Comparison of ENCODE assay signal across 9 cellular contexts in genomic region chr15:90211440-90212168, GRCh38. TPM values are rescaled to one million over a fixed set of nuclear protein-coding genes. Genes with fewer than 3 reads are reported as not detected.
DNase-seq lines count a peak whose midpoint lies in the region; ATAC-seq and TF ChIP-seq lines count a peak whose summit lies in the region.
"Had no signal": no experiment of that assay in that cellular context is flagged by ENCODE, and none has a peak within 500 bp of the region (broad histone marks: within the 10 kb centered on the region; RNA-seq: fewer than 3 reads in every experiment).

No MANE protein-coding gene starts in this region.

- H3K36me3 Mint-ChIP-seq in HFFc6 (ENCODE audit: low read depth) = no peaks in the 10 kb centered on the region; the same call in 1 of the 2 replicates
- peaks cover 5% of the 10 kb centered on the region for H3K36me3 Mint-ChIP-seq in activated T-cell treated with anti-CD3 and anti-CD28 coated beads, Interleukin-2, amount 50 U/mL, for 24 hours (ENCODE audit: low read depth)
- peaks cover 3% of the 10 kb centered on the region for H3K36me3 Mint-ChIP-seq in activated CD4-positive, alpha-beta T cell treated with anti-CD3 and anti-CD28 coated beads for 36 hours (ENCODE audit: low read depth)

- H3K4me1 Mint-ChIP-seq in HFFc6 (ENCODE audit: low read depth) = peaks cover 11% of the 10 kb centered on the region
- H3K4me1 Mint-ChIP-seq in activated T-cell treated with anti-CD3 and anti-CD28 coated beads, Interleukin-2, amount 50 U/mL, for 24 hours (ENCODE audit: low read depth) = peaks cover 34% of the 10 kb centered on the region
- peaks cover 30% of the 10 kb centered on the region for H3K4me1 Mint-ChIP-seq in activated CD4-positive, alpha-beta T cell treated with anti-CD3 and anti-CD28 coated beads for 36 hours

- H3K9me3 ChIP-seq in spleen = no peaks in the 10 kb centered on the region

- H3K27ac Mint-ChIP-seq in HFFc6 = peak overlapping the region; percentile 77
- H3K27ac Mint-ChIP-seq in activated T-cell treated with anti-CD3 and anti-CD28 coated beads, Interleukin-2, amount 50 U/mL, for 24 hours = no peak overlapping the region
- H3K27ac Mint-ChIP-seq in activated CD4-positive, alpha-beta T cell treated with anti-CD3 and anti-CD28 coated beads for 36 hours = no peak overlapping the region

- no peaks in the 10 kb centered on the region for H3K27me3 ChIP-seq in spleen (replicated peaks in 1 of 7)

- H3K9me3 Mint-ChIP-seq in HFFc6 = no peaks in the 10 kb centered on the region
- no peaks in the 10 kb centered on the region for H3K9me3 Mint-ChIP-seq in activated T-cell treated with anti-CD3 and anti-CD28 coated beads, Interleukin-2, amount 50 U/mL, for 24 hours
- H3K9me3 Mint-ChIP-seq in activated CD4-positive, alpha-beta T cell treated with anti-CD3 and anti-CD28 coated beads for 36 hours (ENCODE audit: low read depth) = no peaks in the 10 kb centered on the region

- no peak for TF ChIP-seq POLR2A in spleen (IDR thresholded peaks at IDR 0.05)

- POLR2A ChIA-PET in activated CD4-positive, alpha-beta T cell treated with anti-CD3 and anti-CD28 coated beads for 36 hours (lab: Charles Lee) = no interaction called here

- in situ Hi-C loops in astrocyte of the spinal cord (cut with HindIII; ENCODE audit: low sequenced_read_pairs) = no loop called here

- intact Hi-C loops in spleen (cut with DNase I; ENCODE audit: low total_unique reads) = no loop called here
- intact Hi-C loops in activated CD4-positive, alpha-beta T cell treated with anti-CD3 and anti-CD28 coated beads for 36 hours (cut with DNase I, micrococcal nuclease) = no loop called here

- H3K27ac ChIP-seq in spleen = peak overlapping the region; percentile 14 to 86 (median 62)

- TF ChIP-seq CTCF in HFFc6 (IDR thresholded peaks at IDR 0.05) (no peak), astrocyte of the spinal cord (IDR thresholded peaks at IDR 0.05; ENCODE audit: low read depth, low read length) (no peak), spleen (IDR thresholded peaks at IDR 0.05 in 8 of 11, conservative IDR thresholded peaks at IDR 0.05 in 3 of 11) (no peak)

- peaks cover 43 to 100% (median 79%) of the 10 kb centered on the region in 6 donors for H3K4me1 ChIP-seq in spleen

- no peaks in the 10 kb centered on the region for H3K27me3 Mint-ChIP-seq in HFFc6 (ENCODE audit: insufficient read depth)
- H3K27me3 Mint-ChIP-seq in activated T-cell treated with anti-CD3 and anti-CD28 coated beads, Interleukin-2, amount 50 U/mL, for 24 hours = no peaks in the 10 kb centered on the region
- H3K27me3 Mint-ChIP-seq in activated CD4-positive, alpha-beta T cell treated with anti-CD3 and anti-CD28 coated beads for 36 hours = no peaks in the 10 kb centered on the region

- peaks cover 0 to 69% (median 5%) of the 10 kb centered on the region in 6 donors for H3K36me3 ChIP-seq in spleen

- ATAC-seq in activated CD4-positive, alpha-beta T cell treated with anti-CD3 and anti-CD28 coated beads for 36 hours = no peak

- H3K4me3 ChIP-seq in astrocyte of the spinal cord (ENCODE audit: low read depth, low read length) (no peak overlapping the region), spleen (peak overlapping the region in 1 of 8 donors; percentile 31)

- no peak for DNase-seq in HFFc6
- DNase-seq in astrocyte of the spinal cord (ENCODE audit: low read depth, low spot score) = peak; percentile 60
- DNase-seq in iPS-NIHi7 (ENCODE audit: extremely low spot score) = peak; percentile 25
- DNase-seq in spleen = peak; percentile 84
- DNase-seq in activated T-cell treated with anti-CD3 and anti-CD28 coated beads, Interleukin-2, amount 50 U/mL, for 24 hours = no peak
- DNase-seq in activated CD4-positive, alpha-beta T cell treated with anti-CD3 and anti-CD28 coated beads for 36 hours = no peak
- no peak for DNase-seq in activated gamma-delta T cell (lab: John Stamatoyannopoulos, UW)
- no peak for DNase-seq in NCI-H1694 treated with DMSO at 0.1 percent for 48 hours (lab: John Stamatoyannopoulos, UW)
- DNase-seq: NCI-H1694 had no signal

- no peak overlapping the region for H3K4me3 Mint-ChIP-seq in HFFc6
- no peak overlapping the region for H3K4me3 Mint-ChIP-seq in activated T-cell treated with anti-CD3 and anti-CD28 coated beads, Interleukin-2, amount 50 U/mL, for 24 hours
- H3K4me3 Mint-ChIP-seq in activated CD4-positive, alpha-beta T cell treated with anti-CD3 and anti-CD28 coated beads for 36 hours = no peak overlapping the region

- 40 to 62% (median 50%) methylated on average over 3 to 13 of the region's 13 CpGs for WGBS in spleen, 5 donors

- CTCF ChIA-PET in activated CD4-positive, alpha-beta T cell treated with anti-CD3 and anti-CD28 coated beads for 36 hours (lab: Charles Lee) = no interaction called here

RNA-seq across cellular contexts. Expression of gene SEMA4B, which starts 10.5 kb away (rescaled TPM):
- 1 to 10 TPM; 5.6 to 7.7 (median 7.2) TPM for total RNA-seq in HFFc6 (2021; fragmentation: NEBNext Ultra II Directional; extraction: Animal tissue kit (Norgen Biotek cat#: 25700))
- total RNA-seq in spleen = 10 to 100 TPM; 57.7 to 90.0 (median 77.0) TPM
- 10 to 100 TPM; 16.4 to 25.0 (median 16.7) TPM for polyA plus RNA-seq in spleen
- total RNA-seq in activated CD4-positive, alpha-beta T cell treated with anti-CD3 and anti-CD28 coated beads for 36 hours = 10 to 100 TPM; 12.5 to 15.8 TPM

RNA-seq across cellular contexts. Expression of gene CIB1, which starts 22.1 kb away (rescaled TPM):
- total RNA-seq in HFFc6 (2021; fragmentation: NEBNext Ultra II Directional; extraction: Animal tissue kit (Norgen Biotek cat#: 25700)) = 10 to 100 TPM; 73.5 to 82.2 (median 76.9) TPM
- total RNA-seq in spleen = 10 to 100 TPM; 31.7 to 83.2 (median 77.3) TPM
- polyA plus RNA-seq in spleen = 100 to 1,000 TPM; 166 to 247 (median 212) TPM
- total RNA-seq in activated CD4-positive, alpha-beta T cell treated with anti-CD3 and anti-CD28 coated beads for 36 hours = 100 to 1,000 TPM; 135 to 140 TPM

RNA-seq across cellular contexts. Expression of gene GDPGP1, which starts 22.4 kb away (rescaled TPM):
- total RNA-seq in HFFc6 (2021; fragmentation: NEBNext Ultra II Directional; extraction: Animal tissue kit (Norgen Biotek cat#: 25700)) = 1 to 10 TPM; 4.5 to 6.3 (median 5.2) TPM
- total RNA-seq in spleen = 10 to 100 TPM in 3 of 7 donors, 1 to 10 TPM in 4; 7.3 to 13.4 (median 9.9) TPM
- polyA plus RNA-seq in spleen = 1 to 10 TPM; 1.9 to 4.3 (median 3.2) TPM
- total RNA-seq in activated CD4-positive, alpha-beta T cell treated with anti-CD3 and anti-CD28 coated beads for 36 hours = 1 to 10 TPM; 5.6 to 6.6 TPM

RNA-seq across cellular contexts. Expression of gene TTLL13, which starts 37.8 kb away (rescaled TPM):
- under 1 TPM in 2 of 6 experiments, not detected in 4; 0.07 to 0.14 TPM for total RNA-seq in HFFc6 (2021; fragmentation: NEBNext Ultra II Directional; extraction: Animal tissue kit (Norgen Biotek cat#: 25700))
- 1 to 10 TPM in 1 of 7 donors, under 1 TPM in 3, not detected in 3; 0.14 to 1.8 (median 0.35) TPM for total RNA-seq in spleen
- under 1 TPM; 0.03 to 0.17 (median 0.10) TPM for polyA plus RNA-seq in spleen
- total RNA-seq in activated CD4-positive, alpha-beta T cell treated with anti-CD3 and anti-CD28 coated beads for 36 hours = under 1 TPM; 0.39 to 0.46 TPM

RNA-seq across cellular contexts. Expression of gene NGRN, which starts 53.9 kb away (rescaled TPM):
- 100 to 1,000 TPM in 1 of 6 experiments, 10 to 100 TPM in 5; 81.3 to 105 (median 83.2) TPM for total RNA-seq in HFFc6 (2021; fragmentation: NEBNext Ultra II Directional; extraction: Animal tissue kit (Norgen Biotek cat#: 25700))
- total RNA-seq in spleen = 10 to 100 TPM; 45.3 to 52.6 (median 46.8) TPM
- polyA plus RNA-seq in spleen = 10 to 100 TPM; 27.2 to 53.2 (median 38.0) TPM
- 10 to 100 TPM; 22.0 to 23.9 TPM for total RNA-seq in activated CD4-positive, alpha-beta T cell treated with anti-CD3 and anti-CD28 coated beads for 36 hours

Comparison
In these comparisons a context has a peak if more than half of its experiments do, and no peak if none do; other contexts are left out.
1. DNase-seq: peak in astrocyte of the spinal cord (single experiment), iPS-NIHi7 (single experiment) and spleen (single experiment); none in HFFc6 (single experiment), activated T-cell treated with anti-CD3 and anti-CD28 coated beads, Interleukin-2, amount 50 U/mL, for 24 hours (single experiment), activated CD4-positive, alpha-beta T cell treated with anti-CD3 and anti-CD28 coated beads for 36 hours (single experiment), activated gamma-delta T cell (single experiment) and NCI-H1694 treated with DMSO at 0.1 percent for 48 hours (single experiment).